14 cellular contexts compared by ENCODE assay signal in the genomic region with DNA sequence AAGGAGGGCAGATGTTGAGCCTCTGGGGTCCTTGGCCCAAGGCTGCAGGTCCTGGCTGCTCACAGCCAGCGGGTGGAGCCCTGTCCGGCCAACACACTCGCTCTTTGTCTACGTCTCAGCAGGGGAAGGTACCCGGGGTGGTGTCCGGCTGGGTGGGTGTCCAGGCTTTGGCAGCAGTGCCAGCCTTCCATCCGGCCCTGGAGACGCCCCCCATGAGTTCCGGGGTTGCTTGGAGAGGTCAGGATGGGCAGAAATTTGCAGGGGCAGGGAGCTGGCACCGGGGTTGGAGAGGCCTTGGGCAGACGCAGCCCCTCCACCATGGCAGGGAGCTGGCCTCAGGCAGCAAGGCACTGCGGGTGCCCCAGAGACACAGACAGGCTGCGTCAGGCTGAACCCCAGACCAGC. TPM values are rescaled to one million over a fixed set of nuclear protein-coding genes. Genes with fewer than 3 reads are reported as not detected.
DNase-seq lines count a peak whose midpoint lies in the region; ATAC-seq and TF ChIP-seq lines count a peak whose summit lies in the region.
"Had no signal": no experiment of that assay in that cellular context is flagged by ENCODE, and none has a peak within 500 bp of the region (broad histone marks: within the 10 kb centered on the region; RNA-seq: fewer than 3 reads in every experiment).

No MANE protein-coding gene starts in this region.

- no peaks in the 10 kb centered on the region for H3K27me3 ChIP-seq in BJ (ENCODE audit: control insufficient read depth, insufficient read depth, low read length)
- no peaks in the 10 kb centered on the region for H3K27me3 ChIP-seq in right atrium auricular region

- H3K4me3 Mint-ChIP-seq in Calu3 (ENCODE audit: low read depth, unreplicated experiment) (no peak overlapping the region), T-cell (no peak overlapping the region)
- H3K4me3 Mint-ChIP-seq: activated CD4-positive, alpha-beta T cell treated with anti-CD3 and anti-CD28 coated beads for 36 hours; neural crest cell had no signal

- peak overlapping the region; percentile 78 to 79 for H3K27ac ChIP-seq in right atrium auricular region

- POLR2A ChIA-PET in BJ (lab: Charles Lee) = no interaction called here
- POLR2A ChIA-PET in T-cell (lab: Charles Lee) = no interaction called here

- H3K4me1 Mint-ChIP-seq in Calu3 (ENCODE audit: low read depth, unreplicated experiment) = peaks cover 11% of the 10 kb centered on the region
- H3K4me1 Mint-ChIP-seq in T-cell = no peaks in the 10 kb centered on the region
- H3K4me1 Mint-ChIP-seq: activated CD4-positive, alpha-beta T cell treated with anti-CD3 and anti-CD28 coated beads for 36 hours had no signal

- ATAC-seq in T-cell (replicated peaks in 1 of 4) = no peak
- ATAC-seq in GM18868 (IDR thresholded peaks at IDR 0.05; ENCODE audit: unreplicated experiment) = no peak
- ATAC-seq: activated CD4-positive, alpha-beta T cell treated with anti-CD3 and anti-CD28 coated beads for 36 hours had no signal

- H3K27ac Mint-ChIP-seq in Calu3 (ENCODE audit: unreplicated experiment) = no peak overlapping the region
- H3K27ac Mint-ChIP-seq in T-cell = no peak overlapping the region
- H3K27ac Mint-ChIP-seq: activated CD4-positive, alpha-beta T cell treated with anti-CD3 and anti-CD28 coated beads for 36 hours had no signal

- in situ Hi-C loops in astrocyte of the cerebellum (cut with HindIII; ENCODE audit: low sequenced_read_pairs) = no loop called here

- intact Hi-C loops in Calu3 (cut with micrococcal nuclease; ENCODE audit: unreplicated experiment) = no loop called here

- CTCF ChIA-PET in BJ (lab: Yijun Ruan, JAX) = no interaction called here
- CTCF ChIA-PET in Calu3 (lab: Charles Lee) = no interaction called here
- CTCF ChIA-PET in T-cell (lab: Charles Lee) = no interaction called here

- 0 out of 2 replicates have a peak, but pooled peaks have one; percentile 2 for TF ChIP-seq CTCF in BJ (IDR thresholded peaks at IDR 0.05; ENCODE audit: insufficient read depth, low read depth, low read length)
- TF ChIP-seq CTCF in astrocyte of the cerebellum (IDR thresholded peaks at IDR 0.05; ENCODE audit: low read depth, low read length, missing control alignments) = peak; percentile 11
- TF ChIP-seq CTCF in right atrium auricular region (IDR thresholded peaks at IDR 0.05) = peak in 1 of 2 donors; percentile 14
- peak; percentile 37 for TF ChIP-seq CTCF in retinal pigment epithelial cell (conservative IDR thresholded peaks at IDR 0.05; ENCODE audit: low read depth, low read length)
- no peak for TF ChIP-seq CTCF in Calu3 (IDR thresholded peaks at IDR 0.05; ENCODE audit: unreplicated experiment)

- H3K9me3 Mint-ChIP-seq in Calu3 (ENCODE audit: low read depth, unreplicated experiment) = no peaks in the 10 kb centered on the region
- no peaks in the 10 kb centered on the region for H3K9me3 Mint-ChIP-seq in T-cell
- H3K9me3 Mint-ChIP-seq: neural crest cell had no signal

- H3K4me1 ChIP-seq in right atrium auricular region = peaks cover 0 to 32% of the 10 kb centered on the region in 2 donors

- H3K36me3 ChIP-seq in BJ (ENCODE audit: control insufficient read depth, insufficient read depth, low read length) (no peaks in the 10 kb centered on the region), right atrium auricular region (no peaks in the 10 kb centered on the region)

- H3K9me3 ChIP-seq in right atrium auricular region = no peaks in the 10 kb centered on the region

- DNase-seq in BJ (ENCODE audit: low read depth) (no peak), astrocyte of the cerebellum (ENCODE audit: low read depth) (no peak), right atrium auricular region (ENCODE audit: low spot score) (peak; percentile 75), retinal pigment epithelial cell (ENCODE audit: low read depth) (no peak), Calu3 (no peak), T-cell (no peak), DMS153 (lab: John Stamatoyannopoulos, UW) (no peak)
- DNase-seq: activated CD4-positive, alpha-beta T cell treated with anti-CD3 and anti-CD28 coated beads for 36 hours; activated naive CD4-positive, alpha-beta T cell treated with Interleukin-2 at 50 U/mL for 16 hours; effector CD4-positive, alpha-beta T cell; mammary epithelial cell; stimulated activated CD4-positive, alpha-beta T cell treated with anti-CD3 and anti-CD28 coated beads, Interleukin-4, amount 100 ng/mL, for 4 hours had no signal

- no TSS peak for BruUV-seq in Calu3 (replicated peaks; lab: Mats Ljungman, UMichigan)

- H3K27me3 Mint-ChIP-seq in Calu3 (ENCODE audit: unreplicated experiment) (no peaks in the 10 kb centered on the region), T-cell (peaks cover 0 to 4% of the 10 kb centered on the region in 2 donors)
- H3K27me3 Mint-ChIP-seq: activated CD4-positive, alpha-beta T cell treated with anti-CD3 and anti-CD28 coated beads for 36 hours had no signal

- no peak overlapping the region for H3K4me3 ChIP-seq in BJ (ENCODE audit: low read depth, low read length)
- no peak overlapping the region for H3K4me3 ChIP-seq in astrocyte of the cerebellum (ENCODE audit: low read depth, low read length)
- H3K4me3 ChIP-seq in right atrium auricular region = peak overlapping the region in 1 of 2 donors; percentile 19
- H3K4me3 ChIP-seq in retinal pigment epithelial cell (ENCODE audit: low read length) = no peak overlapping the region

- H3K36me3 Mint-ChIP-seq in Calu3 (ENCODE audit: insufficient read depth, unreplicated experiment) (no peaks in the 10 kb centered on the region), T-cell (no peaks in the 10 kb centered on the region)

RNA-seq across cellular contexts. Expression of gene ELN, which starts 42.2 kb away (rescaled TPM):
- 419 and 619 TPM in 2 replicates for polyA plus RNA-seq in BJ (2011; rRNA removed)
- polyA minus RNA-seq in BJ (2011; rRNA and poly(A)+ RNA removed) = 137 and 187 TPM in 2 replicates
- total RNA-seq in right atrium auricular region = 100 to 1,000 TPM; 138 to 149 TPM
- total RNA-seq in Calu3 (2022) = 0.39 and 0.42 TPM in 2 replicates
- under 1 TPM in 3 of 5 donors, not detected in 2; 0.22 to 0.56 (median 0.44) TPM for total RNA-seq in T-cell
- total RNA-seq: activated CD4-positive, alpha-beta T cell treated with anti-CD3 and anti-CD28 coated beads for 36 hours had no signal
- polyA plus RNA-seq: mammary epithelial cell had no signal

Comparison
In these comparisons a context has a peak if more than half of its experiments do, and no peak if none do; other contexts are left out.
1. RNA of gene ELN, which starts 42.2 kb away (total RNA-seq): 138 to 149 TPM in right atrium auricular region; 0.39 to 0.42 TPM in Calu3 and 0.22 to 0.56 TPM in T-cell; every median in the first group is over 10 times any median in the second.